Comparison of ENCODE assay signal across 24 cellular contexts in the genomic region with DNA sequence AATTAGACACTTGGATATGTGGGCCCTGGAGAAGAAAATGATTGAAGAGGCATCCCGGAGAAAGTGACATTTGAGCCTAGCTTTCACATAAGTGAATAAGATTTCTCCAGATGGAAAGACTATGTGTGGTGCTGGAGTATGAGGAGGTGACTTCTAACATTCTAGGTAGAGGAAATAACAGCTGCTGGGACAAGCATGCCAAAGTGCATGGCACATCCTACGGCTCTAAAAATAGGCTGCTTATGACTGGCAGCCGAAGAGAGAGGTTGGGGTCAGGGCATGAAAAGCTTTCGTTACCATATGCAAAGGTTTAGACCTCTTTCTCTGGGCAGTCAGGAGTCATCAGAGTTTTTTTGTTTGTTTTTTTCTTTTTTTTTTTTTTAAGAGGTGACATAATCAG.
"Had no signal": no experiment of that assay in that cellular context is flagged by ENCODE, and none has a peak within 500 bp of the region (broad histone marks: within the 10 kb centered on the region; RNA-seq: fewer than 3 reads in every experiment).

No MANE protein-coding gene starts in this region.

- ATAC-seq: effector memory CD8-positive, alpha-beta T cell; esophagus mucosa; foreskin keratinocyte; gastroesophageal sphincter; heart left ventricle had no signal

- H3K36me3 ChIP-seq: colonic mucosa, esophagus muscularis mucosa, esophagus squamous epithelium, gastrocnemius medialis, gastroesophageal sphincter, heart left ventricle, heart right ventricle had no signal

- H3K4me1 ChIP-seq: colonic mucosa, esophagus muscularis mucosa, esophagus squamous epithelium, foreskin keratinocyte, gastrocnemius medialis, gastroesophageal sphincter, heart left ventricle, heart right ventricle had no signal

- H3K4me3 ChIP-seq: colonic mucosa, coronary artery, dorsolateral prefrontal cortex, esophagus muscularis mucosa, esophagus squamous epithelium, gastrocnemius medialis, gastroesophageal sphincter, heart left ventricle, heart right ventricle had no signal

- H3K27me3 ChIP-seq: colonic mucosa, esophagus muscularis mucosa, esophagus squamous epithelium, foreskin keratinocyte, gastrocnemius medialis, gastroesophageal sphincter, heart right ventricle had no signal

- H3K27ac ChIP-seq: colonic mucosa, coronary artery, dorsolateral prefrontal cortex, epithelial cell of prostate, esophagus muscularis mucosa, esophagus squamous epithelium, foreskin keratinocyte, gastrocnemius medialis, gastroesophageal sphincter, heart left ventricle, heart right ventricle had no signal

- H3K9me3 ChIP-seq: colonic mucosa, esophagus muscularis mucosa, esophagus squamous epithelium, gastrocnemius medialis, gastroesophageal sphincter, heart left ventricle, heart right ventricle had no signal

- DNase-seq: colonic mucosa; cortex of kidney; dermis blood vessel endothelial cell; dorsolateral prefrontal cortex; effector CD4-positive, alpha-beta T cell; effector CD8-positive, alpha-beta T cell; effector memory CD4-positive, alpha-beta T cell; effector memory CD8-positive, alpha-beta T cell; endodermal cell; erythroblast; esophagus squamous epithelium; foreskin fibroblast; foreskin keratinocyte; foreskin melanocyte; gastrocnemius medialis; glutamatergic neuron; head of caudate nucleus; heart left ventricle; heart right ventricle had no signal
